Comparison of ENCODE assay signal across 9 cellular contexts in genomic region chr22:20132686-20133246, GRCh38. TPM values are rescaled to one million over a fixed set of nuclear protein-coding genes. Genes with fewer than 3 reads are reported as not detected.
DNase-seq lines count a peak whose midpoint lies in the region; FAIRE-seq and TF ChIP-seq lines count a peak whose summit lies in the region.
"Had no signal": no experiment of that assay in that cellular context is flagged by ENCODE, and none has a peak within 500 bp of the region (broad histone marks: within the 10 kb centered on the region; RNA-seq: fewer than 3 reads in every experiment).

No MANE protein-coding gene starts in this region.

- 32 to 39% methylated on average over 12 to 16 of the region's 16 CpGs for WGBS in lower leg skin, 2 donors
- 53 to 68% methylated on average over 6 to 12 of the region's 16 CpGs for WGBS in thyroid gland, 2 donors

- H3K4me1 ChIP-seq in astrocyte (ENCODE audit: insufficient read depth, low read length) (peaks cover 13% of the 10 kb centered on the region), thyroid gland (peaks cover 18 to 58% of the 10 kb centered on the region in 2 donors)

- peak overlapping the region; percentile 97 for H3K4me2 ChIP-seq in astrocyte (ENCODE audit: low read length)

- H3K4me3 ChIP-seq in astrocyte (ENCODE audit: insufficient read depth, low read depth, low read length) (peak overlapping the region; percentile 69), lower leg skin (ENCODE audit: low read depth, poor library complexity, severe bottlenecking) (peak overlapping the region; percentile 89), thyroid gland (replicated peaks in 1 of 3) (peak overlapping the region; percentile 60 to 90 (median 83))

- H4K20me1 ChIP-seq in astrocyte (ENCODE audit: insufficient read depth, low read length): peaks cover 53% of the 10 kb centered on the region

- FAIRE-seq in astrocyte (lab: Jason Lieb, UNC) (no peak), frontal cortex (lab: Jason Lieb, UNC) (no peak)

- TF ChIP-seq POLR2A in lower leg skin (IDR thresholded peaks at IDR 0.05) (no peak), thyroid gland (IDR thresholded peaks at IDR 0.05) (no peak)

- no peak for TF ChIP-seq CTCF in astrocyte (IDR thresholded peaks at IDR 0.05; ENCODE audit: insufficient read depth, low read depth, low read length)
- no peak for TF ChIP-seq CTCF in lower leg skin (IDR thresholded peaks at IDR 0.05)
- TF ChIP-seq CTCF in thyroid gland (IDR thresholded peaks at IDR 0.05): no peak

- H3K79me2 ChIP-seq in astrocyte (ENCODE audit: insufficient read depth, low read length): peaks cover 59% of the 10 kb centered on the region

- no peaks in the 10 kb centered on the region for H3K36me3 ChIP-seq in astrocyte (ENCODE audit: insufficient read depth, low read length)
- no peaks in the 10 kb centered on the region for H3K36me3 ChIP-seq in thyroid gland

- H3K9ac ChIP-seq in astrocyte (ENCODE audit: low read length): peak overlapping the region; percentile 82

- H3K27me3 Mint-ChIP-seq in activated T-cell treated with anti-CD3 and anti-CD28 coated beads, Interleukin-2, amount 50 U/mL, for 24 hours: no peaks in the 10 kb centered on the region
- H3K27me3 Mint-ChIP-seq in astrocyte (ENCODE audit: low read depth, unreplicated experiment): no peaks in the 10 kb centered on the region

- H3K36me3 Mint-ChIP-seq in activated T-cell treated with anti-CD3 and anti-CD28 coated beads, Interleukin-2, amount 50 U/mL, for 24 hours (ENCODE audit: low read depth): peaks cover 23% of the 10 kb centered on the region
- peaks cover 5% of the 10 kb centered on the region for H3K36me3 Mint-ChIP-seq in astrocyte (ENCODE audit: low read depth, unreplicated experiment)

- H3K27ac ChIP-seq in astrocyte (ENCODE audit: low read depth, low read length) (no peak overlapping the region), thyroid gland (no peak overlapping the region)

- H3K9me3 ChIP-seq in astrocyte (ENCODE audit: insufficient read depth, low read depth, low read length) (no peaks in the 10 kb centered on the region), thyroid gland (no peaks in the 10 kb centered on the region)

- peak overlapping the region; percentile 79 for H3K4me3 Mint-ChIP-seq in activated T-cell treated with anti-CD3 and anti-CD28 coated beads, Interleukin-2, amount 50 U/mL, for 24 hours
- H3K4me3 Mint-ChIP-seq in astrocyte (ENCODE audit: unreplicated experiment): peak overlapping the region; percentile 84

- H3K27me3 ChIP-seq in astrocyte (ENCODE audit: insufficient read depth, low read length): no peaks in the 10 kb centered on the region
- H3K27me3 ChIP-seq in thyroid gland: no peaks in the 10 kb centered on the region

- DNase-seq in activated T-cell treated with anti-CD3 and anti-CD28 coated beads, Interleukin-2, amount 50 U/mL, for 24 hours: no peak
- no peak for DNase-seq in activated T-cell treated with anti-CD3 and anti-CD28 coated beads for 4 hours
- no peak for DNase-seq in astrocyte (ENCODE audit: low read depth)
- no peak for DNase-seq in lower leg skin (ENCODE audit: low spot score in 2 of 2)
- DNase-seq in thyroid gland: no peak
- no peak for DNase-seq in NCI-H1092 (lab: John Stamatoyannopoulos, UW)
- DNase-seq in frontal cortex (ENCODE audit: low spot score in 2 of 2): no peak
- no peak for DNase-seq in stimulated activated CD4-positive, alpha-beta T cell treated with anti-CD3 and anti-CD28 coated beads, Interleukin-2, amount 100 ng/mL, for 24 hours
- DNase-seq: T-helper 9 cell had no signal

- H2AFZ ChIP-seq in astrocyte (ENCODE audit: low read depth, low read length): no peak overlapping the region

- H3K9me3 Mint-ChIP-seq in activated T-cell treated with anti-CD3 and anti-CD28 coated beads, Interleukin-2, amount 50 U/mL, for 24 hours: no peaks in the 10 kb centered on the region
- H3K9me3 Mint-ChIP-seq in astrocyte (ENCODE audit: unreplicated experiment): no peaks in the 10 kb centered on the region

- peak overlapping the region; percentile 87 for H3K27ac Mint-ChIP-seq in activated T-cell treated with anti-CD3 and anti-CD28 coated beads, Interleukin-2, amount 50 U/mL, for 24 hours
- peak overlapping the region; percentile 69 for H3K27ac Mint-ChIP-seq in astrocyte (ENCODE audit: unreplicated experiment)

- peaks cover 63% of the 10 kb centered on the region for H3K4me1 Mint-ChIP-seq in activated T-cell treated with anti-CD3 and anti-CD28 coated beads, Interleukin-2, amount 50 U/mL, for 24 hours (ENCODE audit: low read depth)
- peaks cover 11% of the 10 kb centered on the region for H3K4me1 Mint-ChIP-seq in astrocyte (ENCODE audit: low read depth, unreplicated experiment)

- intact Hi-C loops in lower leg skin (cut with DNase I; ENCODE audit: low total_unique reads): no loop called here
- intact Hi-C loops in thyroid gland (cut with DNase I): no loop called here

RNA-seq across cellular contexts. Expression of gene ZDHHC8, which starts 1.2 kb away (rescaled TPM):
- 88.3 and 93.7 TPM in 2 replicates for total RNA-seq in astrocyte
- 10 to 100 TPM; 17.8 to 30.0 (median 26.1) TPM for total RNA-seq in lower leg skin
- total RNA-seq in thyroid gland: 10 to 100 TPM; 13.4 to 22.4 (median 18.9) TPM
- total RNA-seq in frontal cortex: 2.9 TPM

RNA-seq across cellular contexts. Expression of gene TRMT2A, which starts 15.7 kb away (rescaled TPM):
- total RNA-seq in astrocyte (32.9 and 35.1 TPM in 2 replicates), lower leg skin (10 to 100 TPM; 41.6 to 97.5 (median 52.8) TPM), thyroid gland (10 to 100 TPM; 36.9 to 65.5 (median 53.3) TPM), frontal cortex (28.9 TPM)

RNA-seq across cellular contexts. Expression of gene RANBP1, which starts 16.9 kb away (rescaled TPM):
- total RNA-seq in astrocyte (149 and 164 TPM in 2 replicates), lower leg skin (100 to 1,000 TPM; 104 to 159 (median 119) TPM), thyroid gland (100 to 1,000 TPM; 125 to 232 (median 173) TPM), frontal cortex (182 TPM)

RNA-seq across cellular contexts. Expression of gene CCDC188, which starts 18.1 kb away (rescaled TPM):
- not detected in 2 replicates for total RNA-seq in astrocyte
- total RNA-seq in lower leg skin: 1 to 10 TPM in 2 of 4 donors, under 1 TPM in 1, not detected in 1; 0.16 to 2.1 (median 1.7) TPM
- total RNA-seq in thyroid gland: 1 to 10 TPM in 1 of 4 donors, under 1 TPM in 1, not detected in 2; 0.39 to 2.1 TPM
- 0.82 TPM for total RNA-seq in frontal cortex

RNA-seq across cellular contexts. Expression of gene DGCR8, which starts 52.7 kb away (rescaled TPM):
- 28.1 and 29.0 TPM in 2 replicates for total RNA-seq in astrocyte
- total RNA-seq in lower leg skin: 10 to 100 TPM; 14.8 to 28.2 (median 21.8) TPM
- 10 to 100 TPM; 28.9 to 48.8 (median 31.5) TPM for total RNA-seq in thyroid gland
- 42.8 TPM for total RNA-seq in frontal cortex
